Comparison of ENCODE assay signal across 9 cellular contexts in the genomic region with DNA sequence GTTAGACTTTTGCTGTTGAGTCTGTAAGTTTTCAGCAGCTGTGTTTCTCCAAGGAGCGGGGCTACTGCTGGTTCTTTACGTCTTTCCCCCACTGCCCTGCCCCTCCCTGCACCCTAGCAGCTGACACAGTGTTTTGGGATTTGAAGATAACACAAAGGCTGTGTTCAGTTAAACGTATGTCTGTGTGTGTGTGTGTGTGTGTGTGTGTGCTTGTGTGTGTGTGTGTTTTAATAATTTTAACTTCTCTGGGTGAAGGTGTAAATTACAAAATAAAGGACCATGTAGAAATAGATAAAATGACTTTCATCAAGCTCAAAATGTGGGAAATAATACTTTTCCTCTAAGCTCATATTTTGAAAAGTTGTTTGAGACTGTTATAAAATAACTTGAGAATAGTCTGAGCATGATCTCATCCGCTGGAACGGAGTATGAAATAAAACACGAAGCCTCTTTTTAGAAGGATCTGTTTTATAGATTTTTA. TPM values are rescaled to one million over a fixed set of nuclear protein-coding genes. Genes with fewer than 3 reads are reported as not detected.
A peak's percentile ranks its signal among the peaks of the same experiment; 100 is the strongest.
DNase-seq lines count a peak whose midpoint lies in the region; ATAC-seq and TF ChIP-seq lines count a peak whose summit lies in the region.
"Had no signal": no experiment of that assay in that cellular context is flagged by ENCODE, and none has a peak within 500 bp of the region (broad histone marks: within the 10 kb centered on the region; RNA-seq: fewer than 3 reads in every experiment).

No MANE protein-coding gene starts in this region.

- peak overlapping the region; percentile 95 to 98 (median 95) for H3K27ac Mint-ChIP-seq in nephron
- no peak overlapping the region for H3K27ac Mint-ChIP-seq in CD8-positive, alpha-beta T cell

- no peaks in the 10 kb centered on the region for H3K9me3 Mint-ChIP-seq in nephron
- H3K9me3 Mint-ChIP-seq in CD8-positive, alpha-beta T cell: no peaks in the 10 kb centered on the region

- 3% methylated on average over 6 of the region's 6 CpGs for WGBS in SK-N-SH (ENCODE audit: low lambda C conversion rate)

- no peaks in the 10 kb centered on the region for H3K9me3 ChIP-seq in SK-N-SH
- H3K9me3 ChIP-seq in fibroblast of lung (ENCODE audit: control insufficient read depth, insufficient read depth, low read depth, low read length): no peaks in the 10 kb centered on the region
- no peaks in the 10 kb centered on the region for H3K9me3 ChIP-seq in CD8-positive, alpha-beta T cell (ENCODE audit: low read length)

- in situ Hi-C loops in ACHN (cut with HindIII; ENCODE audit: low pct_ligation_motif_present, low pct_unique_long_range_greater_than_20kb, low sequenced_read_pairs): no loop called here

- H3K4me3 ChIP-seq in SK-N-SH (ENCODE audit: low read depth in 2 of 2, low read length in 1 of 2): peak overlapping the region in 1 of 2 experiments; percentile 55; a peak in 2 of 4 replicates
- H3K4me3 ChIP-seq in fibroblast of lung (replicated peaks in 1 of 4; ENCODE audit: control extremely low read depth in 1 of 4, insufficient read depth in 1 of 4, low read depth in 3 of 4, low read length in 4 of 4): peak overlapping the region; percentile 3 to 51 (median 38)
- H3K4me3 ChIP-seq in CD8-positive, alpha-beta T cell (ENCODE audit: low read depth, low read length): no peak overlapping the region

- intact Hi-C loops in CD8-positive, alpha-beta T cell (cut with DNase I, micrococcal nuclease): loop anchor here in 1 of 2 experiments (1.0 kb wide), 1 partner anchor 48 kb away; no protein-coding TSS in a partner anchor

- H2AFZ ChIP-seq in SK-N-SH (ENCODE audit: low read depth) (no peak overlapping the region), fibroblast of lung (ENCODE audit: low read length) (no peak overlapping the region)

- TF ChIP-seq CTCF in SK-N-SH (IDR thresholded peaks at IDR 0.05) (no peak), fibroblast of lung (conservative IDR thresholded peaks at IDR 0.05 in 1 of 2, IDR thresholded peaks at IDR 0.05 in 1 of 2; ENCODE audit: low read depth in 1 of 2, low read length in 2 of 2) (no peak), nephron (IDR thresholded peaks at IDR 0.05; ENCODE audit: unreplicated experiment in 3 of 3) (no peak)
- TF ChIP-seq CTCF in CD8-positive, alpha-beta T cell (IDR thresholded peaks at IDR 0.05): no peak

- POLR2A ChIA-PET in SK-N-SH (lab: Yijun Ruan, JAX): interaction anchor here (0.8 kb wide), 1 partner anchor 11 kb away, joined by 3 read pairs; a partner anchor contains a TSS
- POLR2A ChIA-PET in CD8-positive, alpha-beta T cell (lab: Charles Lee): no interaction called here

- H3K4me1 Mint-ChIP-seq in nephron: peaks cover 72% of the 10 kb centered on the region
- peaks cover 30% of the 10 kb centered on the region for H3K4me1 Mint-ChIP-seq in CD8-positive, alpha-beta T cell (ENCODE audit: low read depth)

- H3K4me2 ChIP-seq in SK-N-SH (peak overlapping the region; percentile 74), fibroblast of lung (ENCODE audit: extremely low read depth, insufficient read depth, low read length) (peak overlapping the region; percentile 85)

- peak in 1 of 2 experiments; percentile 17; a peak in 1 of 4 replicates for TF ChIP-seq EP300 in SK-N-SH (IDR thresholded peaks at IDR 0.05; ENCODE audit: borderline replicate concordance in 1 of 2, low read depth in 1 of 2, low read length in 1 of 2)

- H3F3A ChIP-seq in SK-N-SH (replicated peaks; ENCODE audit: insufficient read depth): peaks cover 64% of the 10 kb centered on the region

- peaks cover 27% of the 10 kb centered on the region for H3K36me3 Mint-ChIP-seq in nephron (ENCODE audit: low read depth)
- H3K36me3 Mint-ChIP-seq in CD8-positive, alpha-beta T cell: no peaks in the 10 kb centered on the region

- H4K20me1 ChIP-seq in SK-N-SH (ENCODE audit: insufficient read depth): peaks cover 61% of the 10 kb centered on the region
- H4K20me1 ChIP-seq in fibroblast of lung (ENCODE audit: control insufficient read depth, extremely low read depth, insufficient read depth, low read length): no peaks in the 10 kb centered on the region

- no peaks in the 10 kb centered on the region for H3K36me3 ChIP-seq in SK-N-SH (replicated peaks in 1 of 2; ENCODE audit: control insufficient read depth in 1 of 2, insufficient read depth in 2 of 2, low read length in 1 of 2)
- H3K36me3 ChIP-seq in fibroblast of lung (ENCODE audit: control insufficient read depth, insufficient read depth, low read length): peaks cover 2% of the 10 kb centered on the region
- no peaks in the 10 kb centered on the region for H3K36me3 ChIP-seq in CD8-positive, alpha-beta T cell (ENCODE audit: insufficient read depth, low read length)

- no peaks in the 10 kb centered on the region for H3K27me3 ChIP-seq in SK-N-SH (ENCODE audit: insufficient read depth)
- no peaks in the 10 kb centered on the region for H3K27me3 ChIP-seq in fibroblast of lung (ENCODE audit: control insufficient read depth, insufficient read depth, low read length)
- H3K27me3 ChIP-seq in CD8-positive, alpha-beta T cell (ENCODE audit: insufficient read depth, low read length): no peaks in the 10 kb centered on the region

- H3K27ac ChIP-seq in SK-N-SH (ENCODE audit: low read depth in 2 of 2, low read length in 1 of 2) (peak overlapping the region; percentile 87 to 99), fibroblast of lung (ENCODE audit: insufficient read depth, low read length) (peak overlapping the region; percentile 99)
- H3K27ac ChIP-seq in CD8-positive, alpha-beta T cell (ENCODE audit: low read depth, low read length): no peak overlapping the region

- peak overlapping the region; percentile 17 to 69 (median 48) for H3K4me3 Mint-ChIP-seq in nephron
- no peak overlapping the region for H3K4me3 Mint-ChIP-seq in CD8-positive, alpha-beta T cell

- H3K79me2 ChIP-seq in SK-N-SH (ENCODE audit: insufficient read depth): peaks cover 75% of the 10 kb centered on the region
- H3K79me2 ChIP-seq in fibroblast of lung (ENCODE audit: control insufficient read depth, insufficient read depth, low read length): peaks cover 71% of the 10 kb centered on the region

- peak overlapping the region; percentile 86 for H3K9ac ChIP-seq in SK-N-SH
- peak overlapping the region; percentile 73 for H3K9ac ChIP-seq in fibroblast of lung (ENCODE audit: insufficient read depth, low read length)

- H3K27me3 Mint-ChIP-seq in nephron (ENCODE audit: low read depth): no peaks in the 10 kb centered on the region
- no peaks in the 10 kb centered on the region for H3K27me3 Mint-ChIP-seq in CD8-positive, alpha-beta T cell (ENCODE audit: low read depth)

- H3K4me1 ChIP-seq in SK-N-SH (ENCODE audit: control insufficient read depth in 1 of 2, insufficient read depth in 2 of 2, low read depth in 1 of 2, low read length in 1 of 2) (peaks cover 40 to 68% of the 10 kb centered on the region in 2 experiments), fibroblast of lung (ENCODE audit: control insufficient read depth, extremely low read depth, insufficient read depth, low read length) (peaks cover 45% of the 10 kb centered on the region)
- no peaks in the 10 kb centered on the region for H3K4me1 ChIP-seq in CD8-positive, alpha-beta T cell (ENCODE audit: insufficient read depth, low read length)

- ATAC-seq in CD8-positive, alpha-beta T cell: no peak
- ATAC-seq in GM21576 (IDR thresholded peaks at IDR 0.05; ENCODE audit: unreplicated experiment): no peak
- ATAC-seq in GM19455 (IDR thresholded peaks at IDR 0.05; ENCODE audit: unreplicated experiment): no peak

- CTCF ChIA-PET in SK-N-SH (lab: Yijun Ruan, JAX): interaction anchor here (0.7 to 2.4 kb wide), 7 partner anchors 9 to 145 kb away, joined by 3 to 16 read pairs (median 4); no protein-coding TSS in a partner anchor
- CTCF ChIA-PET in CD8-positive, alpha-beta T cell (lab: Charles Lee): interaction anchor here (0.9 to 1.0 kb wide), 2 partner anchors 19 to 24 kb away, joined by 3 to 4 read pairs; no protein-coding TSS in a partner anchor

- H3K9me2 ChIP-seq in SK-N-SH: no peaks in the 10 kb centered on the region

- DNase-seq in ACHN: peak; percentile 43
- DNase-seq in SK-N-SH: peak; percentile 32
- DNase-seq in fibroblast of lung (ENCODE audit: low read depth in 2 of 2): peak; percentile 91 to 92
- no peak for DNase-seq in CD8-positive, alpha-beta T cell
- no peak for DNase-seq in activated CD4-positive, CD25-positive, alpha-beta regulatory T cell (lab: John Stamatoyannopoulos, UW)
- DNase-seq: KG1 had no signal

- TF ChIP-seq RAD21 in SK-N-SH (IDR thresholded peaks at IDR 0.05; ENCODE audit: low read length): no peak

TF ChIP-seq in SK-N-SH, 30 proteins besides CTCF, POLR2A, EP300 and RAD21 (continues in another document):
- peak; percentile 58 for TF ChIP-seq TCF12 (IDR thresholded peaks at IDR 0.05)
- TF ChIP-seq, protein P1, sequence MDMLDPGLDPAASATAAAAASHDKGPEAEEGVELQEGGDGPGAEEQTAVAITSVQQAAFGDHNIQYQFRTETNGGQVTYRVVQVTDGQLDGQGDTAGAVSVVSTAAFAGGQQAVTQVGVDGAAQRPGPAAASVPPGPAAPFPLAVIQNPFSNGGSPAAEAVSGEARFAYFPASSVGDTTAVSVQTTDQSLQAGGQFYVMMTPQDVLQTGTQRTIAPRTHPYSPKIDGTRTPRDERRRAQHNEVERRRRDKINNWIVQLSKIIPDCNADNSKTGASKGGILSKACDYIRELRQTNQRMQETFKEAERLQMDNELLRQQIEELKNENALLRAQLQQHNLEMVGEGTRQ (IDR thresholded peaks at IDR 0.05; ENCODE audit: borderline replicate concordance, low read depth, low read length): no peak
- no peak for TF ChIP-seq ELF1 (IDR thresholded peaks at IDR 0.05)
- no peak for TF ChIP-seq MEF2A (IDR thresholded peaks at IDR 0.05; ENCODE audit: borderline replicate concordance, low read depth)
- no peak for TF ChIP-seq RFX5 (IDR thresholded peaks at IDR 0.05; ENCODE audit: low read length)
- TF ChIP-seq YY1 (IDR thresholded peaks at IDR 0.05; ENCODE audit: low read depth): no peak
- TF ChIP-seq FOXM1 (IDR thresholded peaks at IDR 0.05; ENCODE audit: low read depth): no peak

RNA-seq across cellular contexts. Expression of a gene that starts 10.9 kb away (rescaled TPM):
- polyA plus RNA-seq in SK-N-SH (2012; rRNA removed) (23.5 and 24.6 TPM in 2 replicates), fibroblast of lung (44.3 and 46.6 TPM in 2 replicates)
- 16.8 and 22.1 TPM in 2 replicates for polyA plus RNA-seq in SK-N-SH (2012; cell fraction: cytosol; rRNA removed)
- 46.2 and 46.5 TPM in 2 replicates for polyA plus RNA-seq in SK-N-SH (2012; cell fraction: nucleus; rRNA removed)
- total RNA-seq in fibroblast of lung: 47.8 and 65.4 TPM in 2 replicates
- 61.9 and 70.2 TPM in 2 replicates for polyA plus RNA-seq in fibroblast of lung (2012)
- 142 and 174 TPM in 2 replicates for polyA minus RNA-seq in fibroblast of lung (ENCODE audit: low replicate concordance)
- total RNA-seq in CD8-positive, alpha-beta T cell: 10 to 100 TPM; 37.5 to 38.0 TPM

RNA-seq across cellular contexts. Expression of a gene that starts 50.7 kb away (rescaled TPM):
- polyA plus RNA-seq in SK-N-SH (2012; rRNA removed) (not detected in 2 replicates), fibroblast of lung (not detected in 2 replicates)
- polyA plus RNA-seq in SK-N-SH (2012; cell fraction: cytosol; rRNA removed): not detected in 2 replicates
- polyA plus RNA-seq in SK-N-SH (2012; cell fraction: nucleus; rRNA removed): not detected in 2 replicates
- not detected in 2 replicates for total RNA-seq in fibroblast of lung
- polyA plus RNA-seq in fibroblast of lung (2012): 0.17 and 0.40 TPM in 2 replicates
- not detected in 2 replicates for polyA minus RNA-seq in fibroblast of lung (ENCODE audit: low replicate concordance)
- total RNA-seq in CD8-positive, alpha-beta T cell: not detected

Comparison
In these comparisons a context has a peak if more than half of its experiments do, and no peak if none do; other contexts are left out.
1. DNase-seq: peak in ACHN (single experiment), SK-N-SH (single experiment) and fibroblast of lung (2 of 2); none in CD8-positive, alpha-beta T cell (0 of 7) and activated CD4-positive, CD25-positive, alpha-beta regulatory T cell (0 of 4).